In the genomic region with DNA sequence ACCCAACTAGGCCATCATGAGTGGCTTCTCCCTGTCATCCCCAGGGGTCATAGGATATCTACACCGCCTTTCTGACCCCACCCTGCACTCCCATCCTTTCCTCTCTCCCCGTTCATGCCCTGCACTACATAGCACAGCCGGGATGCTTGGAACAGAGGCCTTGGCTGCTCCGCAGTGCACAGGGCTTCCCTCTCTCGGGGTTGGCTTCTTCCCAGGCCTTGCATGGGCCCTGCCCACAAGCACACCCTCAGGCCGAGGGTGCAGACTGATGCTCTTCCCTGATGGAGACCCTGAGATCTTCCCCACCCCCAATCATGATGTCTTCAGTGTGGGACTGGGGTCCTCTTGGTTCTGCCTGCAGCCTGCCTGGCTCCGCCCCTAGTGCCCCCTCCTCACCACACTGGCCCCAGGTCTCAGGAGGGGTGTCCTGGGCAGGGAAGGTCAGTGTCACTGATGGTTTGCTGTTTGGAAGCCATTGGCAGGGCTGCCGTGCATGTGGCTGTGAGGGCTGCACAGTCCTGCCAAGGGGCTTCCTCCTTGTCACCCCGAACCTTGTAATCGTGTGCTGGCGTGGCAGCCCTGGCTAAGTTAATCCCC, we compare ENCODE assay signal across 1 cellular context.
TF ChIP-seq lines count a peak whose summit lies in the region.

No MANE protein-coding gene starts in this region.

TF ChIP-seq in endothelial cell of umbilical vein, 7 proteins besides CTCF, POLR2A, EP300 and RAD21:
- TF ChIP-seq EZH2 (IDR thresholded peaks at IDR 0.05; ENCODE audit: borderline replicate concordance, low read depth, low read length, severe bottlenecking) (no peak), MYC (IDR thresholded peaks at IDR 0.05; ENCODE audit: low read depth, low read length) (no peak), GATA2 (IDR thresholded peaks at IDR 0.05; ENCODE audit: insufficient read depth, insufficient read length, low read depth, low read length) (no peak), JUN (IDR thresholded peaks at IDR 0.05; ENCODE audit: borderline replicate concordance, insufficient read depth, insufficient read length, low read depth) (no peak), FOS (IDR thresholded peaks at IDR 0.05; ENCODE audit: borderline replicate concordance, insufficient read depth, low read length) (no peak), POLR2AphosphoS5 (IDR thresholded peaks at IDR 0.05; ENCODE audit: insufficient read depth, low read depth, low read length) (no peak)
- TF ChIP-seq, protein P1, sequence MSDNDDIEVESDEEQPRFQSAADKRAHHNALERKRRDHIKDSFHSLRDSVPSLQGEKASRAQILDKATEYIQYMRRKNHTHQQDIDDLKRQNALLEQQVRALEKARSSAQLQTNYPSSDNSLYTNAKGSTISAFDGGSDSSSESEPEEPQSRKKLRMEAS (IDR thresholded peaks at IDR 0.05; ENCODE audit: insufficient read depth, insufficient read length): no peak
TF ChIP-seq in endothelial cell of umbilical vein: peak in this region for 0.
